Comparison of ENCODE assay signal across 1 cellular context in the genomic region with DNA sequence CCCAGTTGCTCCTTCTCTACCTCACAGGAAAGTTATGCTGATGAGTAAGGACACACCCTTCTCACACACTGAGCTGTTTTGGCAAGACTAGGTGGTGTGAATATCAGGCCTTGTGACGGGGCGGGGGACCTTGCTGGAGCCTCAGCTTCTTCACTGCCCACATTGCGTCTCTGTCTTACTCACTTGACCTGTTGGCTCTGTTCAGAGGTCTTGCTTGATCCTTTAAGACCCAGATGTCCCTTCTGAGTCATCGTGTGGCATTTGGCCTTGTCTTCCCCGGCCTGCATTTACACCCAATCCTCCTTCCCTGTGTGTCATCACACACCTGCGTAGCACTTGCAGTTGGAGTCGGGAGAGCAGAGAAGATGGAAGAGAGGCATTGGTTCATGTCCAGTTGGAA.
TF ChIP-seq lines count a peak whose summit lies in the region.

No MANE protein-coding gene starts in this region.

TF ChIP-seq in IMR-90, 13 proteins besides CTCF, POLR2A, EP300 and RAD21:
- TF ChIP-seq CEBPB (IDR thresholded peaks at IDR 0.05; ENCODE audit: low read depth, low read length), result no peak
- TF ChIP-seq CHD1 (IDR thresholded peaks at IDR 0.05; ENCODE audit: low read depth, low read length), result no peak
- no peak for TF ChIP-seq USF2 (IDR thresholded peaks at IDR 0.05; ENCODE audit: low read depth, low read length)
- TF ChIP-seq FOS (IDR thresholded peaks at IDR 0.05; ENCODE audit: low read depth, low read length), result no peak
- no peak for TF ChIP-seq MAZ (IDR thresholded peaks at IDR 0.05; ENCODE audit: borderline replicate concordance, low read depth, low read length)
- no peak for TF ChIP-seq NFE2L2 (IDR thresholded peaks at IDR 0.05; ENCODE audit: low read depth, low read length)
- TF ChIP-seq, protein P1, sequence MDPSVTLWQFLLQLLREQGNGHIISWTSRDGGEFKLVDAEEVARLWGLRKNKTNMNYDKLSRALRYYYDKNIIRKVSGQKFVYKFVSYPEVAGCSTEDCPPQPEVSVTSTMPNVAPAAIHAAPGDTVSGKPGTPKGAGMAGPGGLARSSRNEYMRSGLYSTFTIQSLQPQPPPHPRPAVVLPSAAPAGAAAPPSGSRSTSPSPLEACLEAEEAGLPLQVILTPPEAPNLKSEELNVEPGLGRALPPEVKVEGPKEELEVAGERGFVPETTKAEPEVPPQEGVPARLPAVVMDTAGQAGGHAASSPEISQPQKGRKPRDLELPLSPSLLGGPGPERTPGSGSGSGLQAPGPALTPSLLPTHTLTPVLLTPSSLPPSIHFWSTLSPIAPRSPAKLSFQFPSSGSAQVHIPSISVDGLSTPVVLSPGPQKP (IDR thresholded peaks at IDR 0.05; ENCODE audit: borderline replicate concordance, low read depth, low read length), result no peak
TF ChIP-seq in IMR-90: peak in this region for 0.
